In the genomic region with DNA sequence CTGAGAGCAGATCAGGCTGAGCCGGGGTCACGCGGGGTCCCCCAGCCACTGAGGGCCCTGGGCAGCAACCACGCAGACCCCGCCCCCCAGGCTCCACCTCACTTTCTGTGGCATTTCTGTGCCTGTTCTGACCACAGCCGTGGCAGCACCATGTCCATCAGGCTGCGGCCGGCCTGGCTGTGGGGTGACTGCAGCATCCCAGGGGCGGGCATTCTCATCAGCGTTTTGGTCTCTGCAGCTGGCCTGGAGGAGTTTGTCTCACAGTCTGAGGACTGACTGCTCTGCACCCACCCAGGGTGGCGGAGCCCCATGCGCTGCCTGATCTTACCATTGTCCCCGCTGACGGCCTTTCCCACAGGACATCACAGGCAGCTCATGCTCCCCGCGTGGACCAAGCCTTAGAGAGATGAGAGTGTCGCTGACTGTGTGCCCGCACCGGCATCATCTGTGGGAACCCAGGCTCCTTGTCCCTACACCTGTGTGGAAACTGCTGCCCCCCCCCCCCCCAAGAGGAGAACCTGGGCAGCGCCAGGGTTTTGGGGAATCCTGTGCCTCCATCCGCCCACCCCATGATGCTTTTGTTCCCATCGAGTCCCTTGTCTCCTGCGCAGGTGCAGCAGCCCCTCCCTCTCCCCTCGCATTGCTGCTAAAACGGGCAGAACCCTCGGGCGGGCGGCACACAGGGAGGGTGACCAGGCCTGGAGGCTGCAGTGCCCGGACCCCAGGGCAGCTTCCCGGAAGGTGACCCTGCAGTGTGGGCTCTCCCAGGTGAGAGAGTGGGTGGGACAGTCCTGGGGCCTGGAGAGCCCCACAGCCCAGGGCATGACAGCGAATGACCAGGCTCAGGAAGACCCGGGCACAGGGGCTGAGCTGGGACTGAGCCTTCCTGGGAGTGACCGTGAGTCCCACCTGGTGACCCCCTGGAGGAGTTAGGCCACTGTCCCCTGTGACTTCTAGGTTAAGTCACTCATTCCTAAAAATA, we compare ENCODE assay signal across 19 cellular contexts. TPM values are rescaled to one million over a fixed set of nuclear protein-coding genes. Genes with fewer than 3 reads are reported as not detected.
"Had no signal": no experiment of that assay in that cellular context is flagged by ENCODE, and none has a peak within 500 bp of the region (broad histone marks: within the 10 kb centered on the region; RNA-seq: fewer than 3 reads in every experiment).

No MANE protein-coding gene starts in this region.

- H3K36me3 ChIP-seq: ovary had no signal

- H3K27ac ChIP-seq: ovary, skin epidermis, VCaP had no signal

- DNase-seq: activated CD4-positive, alpha-beta T cell treated with anti-CD3 and anti-CD28 coated beads for 4 hours; activated CD8-positive, alpha-beta T cell treated with anti-CD3 and anti-CD28 coated beads, Interleukin-2, amount 10 ng/mL, durations not matched to agents 7 days and 5 days; amniotic stem cell; hypothalamus; T-helper 9 cell had no signal

- H3K27ac Mint-ChIP-seq: activated CD8-positive, alpha-beta T cell treated with anti-CD3 and anti-CD28 coated beads, Interleukin-2, amount 10 ng/mL, durations not matched to agents 7 days and 5 days; activated naive CD4-positive, alpha-beta T cell treated with anti-CD3 and anti-CD28 coated beads, Interleukin-2, amount 50 U/mL, for 72 hours; brain; stimulated activated effector memory CD8-positive, alpha-beta T cell treated with anti-CD3 and anti-CD28 coated beads, Interleukin-12 subunit alpha, Interleukin-12 subunit beta, amount 100 ng/mL, for 72 hours had no signal

- H3K4me3 ChIP-seq: ovary, skin epidermis had no signal

- ATAC-seq: activated CD8-positive, alpha-beta T cell treated with anti-CD3 and anti-CD28 coated beads, Interleukin-2, amount 10 ng/mL, durations not matched to agents 7 days and 5 days; activated naive CD4-positive, alpha-beta T cell treated with anti-CD3 and anti-CD28 coated beads, Interleukin-2, amount 50 U/mL, for 72 hours; naive thymus-derived CD8-positive, alpha-beta T cell; stimulated activated effector memory CD8-positive, alpha-beta T cell treated with anti-CD3 and anti-CD28 coated beads, Interleukin-12 subunit alpha, Interleukin-12 subunit beta, amount 100 ng/mL, for 72 hours had no signal

- H3K4me3 Mint-ChIP-seq: activated CD8-positive, alpha-beta T cell treated with anti-CD3 and anti-CD28 coated beads, Interleukin-2, amount 10 ng/mL, durations not matched to agents 7 days and 5 days; brain; naive thymus-derived CD8-positive, alpha-beta T cell; stimulated activated effector memory CD8-positive, alpha-beta T cell treated with anti-CD3 and anti-CD28 coated beads, Interleukin-12 subunit alpha, Interleukin-12 subunit beta, amount 100 ng/mL, for 72 hours had no signal

- H3K9me3 Mint-ChIP-seq: activated naive CD4-positive, alpha-beta T cell treated with anti-CD3 and anti-CD28 coated beads, Interleukin-2, amount 50 U/mL, for 72 hours; stimulated activated effector memory CD8-positive, alpha-beta T cell treated with anti-CD3 and anti-CD28 coated beads, Interleukin-12 subunit alpha, Interleukin-12 subunit beta, amount 100 ng/mL, for 72 hours had no signal

- H3K27me3 ChIP-seq: ovary had no signal

- H3K36me3 Mint-ChIP-seq: activated naive CD4-positive, alpha-beta T cell treated with anti-CD3 and anti-CD28 coated beads, Interleukin-2, amount 50 U/mL, for 72 hours; brain; stimulated activated effector memory CD8-positive, alpha-beta T cell treated with anti-CD3 and anti-CD28 coated beads, Interleukin-12 subunit alpha, Interleukin-12 subunit beta, amount 100 ng/mL, for 72 hours had no signal

- H3K9me3 ChIP-seq: ovary had no signal

- H3K4me1 Mint-ChIP-seq: brain; stimulated activated effector memory CD8-positive, alpha-beta T cell treated with anti-CD3 and anti-CD28 coated beads, Interleukin-12 subunit alpha, Interleukin-12 subunit beta, amount 100 ng/mL, for 72 hours had no signal

RNA-seq across cellular contexts. Expression of a gene that starts 1.8 kb away (rescaled TPM):
- total RNA-seq: activated CD8-positive, alpha-beta T cell treated with anti-CD3 and anti-CD28 coated beads, Interleukin-2, amount 10 ng/mL, durations not matched to agents 7 days and 5 days; activated naive CD4-positive, alpha-beta T cell treated with anti-CD3 and anti-CD28 coated beads, Interleukin-2, amount 50 U/mL, for 72 hours; dermis microvascular lymphatic vessel endothelial cell; glomerular endothelial cell; lung microvascular endothelial cell; mononuclear cell; naive thymus-derived CD8-positive, alpha-beta T cell; ovary; renal cortical epithelial cell; urinary bladder had no signal
- polyA plus RNA-seq: esophagus; naive thymus-derived CD8-positive, alpha-beta T cell; ovary; urinary bladder had no signal

RNA-seq across cellular contexts. Expression of a gene that starts 13.1 kb away (rescaled TPM):
- total RNA-seq: activated CD8-positive, alpha-beta T cell treated with anti-CD3 and anti-CD28 coated beads, Interleukin-2, amount 10 ng/mL, durations not matched to agents 7 days and 5 days; activated naive CD4-positive, alpha-beta T cell treated with anti-CD3 and anti-CD28 coated beads, Interleukin-2, amount 50 U/mL, for 72 hours; dermis microvascular lymphatic vessel endothelial cell; glomerular endothelial cell; lung microvascular endothelial cell; mononuclear cell; naive thymus-derived CD8-positive, alpha-beta T cell; ovary; renal cortical epithelial cell; urinary bladder had no signal
- polyA plus RNA-seq: esophagus; naive thymus-derived CD8-positive, alpha-beta T cell; ovary; urinary bladder had no signal

RNA-seq across cellular contexts. Expression of a gene that starts 20.4 kb away (rescaled TPM):
- total RNA-seq: activated CD8-positive, alpha-beta T cell treated with anti-CD3 and anti-CD28 coated beads, Interleukin-2, amount 10 ng/mL, durations not matched to agents 7 days and 5 days; activated naive CD4-positive, alpha-beta T cell treated with anti-CD3 and anti-CD28 coated beads, Interleukin-2, amount 50 U/mL, for 72 hours; dermis microvascular lymphatic vessel endothelial cell; glomerular endothelial cell; lung microvascular endothelial cell; mononuclear cell; naive thymus-derived CD8-positive, alpha-beta T cell; ovary; renal cortical epithelial cell; urinary bladder had no signal
- polyA plus RNA-seq: esophagus; naive thymus-derived CD8-positive, alpha-beta T cell; ovary; urinary bladder had no signal

RNA-seq across cellular contexts. Expression of a gene that starts 35.3 kb away (rescaled TPM):
- total RNA-seq: activated CD8-positive, alpha-beta T cell treated with anti-CD3 and anti-CD28 coated beads, Interleukin-2, amount 10 ng/mL, durations not matched to agents 7 days and 5 days; activated naive CD4-positive, alpha-beta T cell treated with anti-CD3 and anti-CD28 coated beads, Interleukin-2, amount 50 U/mL, for 72 hours; dermis microvascular lymphatic vessel endothelial cell; glomerular endothelial cell; lung microvascular endothelial cell; mononuclear cell; naive thymus-derived CD8-positive, alpha-beta T cell; ovary; renal cortical epithelial cell; urinary bladder had no signal
- polyA plus RNA-seq: esophagus; naive thymus-derived CD8-positive, alpha-beta T cell; ovary; urinary bladder had no signal

RNA-seq across cellular contexts. Expression of a gene that starts 42.2 kb away (rescaled TPM):
- total RNA-seq: activated CD8-positive, alpha-beta T cell treated with anti-CD3 and anti-CD28 coated beads, Interleukin-2, amount 10 ng/mL, durations not matched to agents 7 days and 5 days; activated naive CD4-positive, alpha-beta T cell treated with anti-CD3 and anti-CD28 coated beads, Interleukin-2, amount 50 U/mL, for 72 hours; dermis microvascular lymphatic vessel endothelial cell; glomerular endothelial cell; lung microvascular endothelial cell; mononuclear cell; naive thymus-derived CD8-positive, alpha-beta T cell; ovary; renal cortical epithelial cell; urinary bladder had no signal
- polyA plus RNA-seq: esophagus; naive thymus-derived CD8-positive, alpha-beta T cell; ovary; urinary bladder had no signal
